ENCODE assay signal across 9 cellular contexts in the genomic region with DNA sequence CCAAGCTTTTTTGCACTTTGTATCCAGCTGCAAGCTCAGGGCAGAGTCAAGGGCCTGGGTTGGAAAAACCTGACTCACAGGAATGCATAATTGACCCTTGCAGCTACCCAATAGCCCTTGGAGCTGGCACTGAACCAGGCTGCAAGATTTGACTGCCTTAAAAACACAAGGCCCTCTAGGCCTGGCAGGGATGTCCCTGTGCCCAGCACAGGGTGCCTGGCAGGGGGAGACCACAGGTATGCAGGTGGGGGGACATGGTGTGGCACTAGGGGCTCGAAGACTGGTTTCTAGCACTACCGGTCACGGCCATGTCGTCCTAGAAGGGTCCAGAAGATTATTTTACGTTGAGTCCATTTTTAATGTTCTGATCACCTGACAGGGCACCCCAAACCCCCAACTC. TPM values are rescaled to one million over a fixed set of nuclear protein-coding genes. Genes with fewer than 3 reads are reported as not detected.
DNase-seq lines count a peak whose midpoint lies in the region; ATAC-seq, FAIRE-seq and TF ChIP-seq lines count a peak whose summit lies in the region.
"Had no signal": no experiment of that assay in that cellular context is flagged by ENCODE, and none has a peak within 500 bp of the region (broad histone marks: within the 10 kb centered on the region; RNA-seq: fewer than 3 reads in every experiment).

No MANE protein-coding gene starts in this region.

- ATAC-seq in left lung: peak; percentile 67

- 54 to 76% methylated on average over 5 of the region's 5 CpGs for WGBS in tibial nerve, 2 donors

- H3K27ac ChIP-seq in astrocyte (ENCODE audit: low read depth, low read length) (no peak overlapping the region), left lung (peak overlapping the region; percentile 59 to 75), tibial nerve (peak overlapping the region in 3 of 4 donors; percentile 11 to 75 (median 65))

- H3K9ac ChIP-seq in astrocyte (ENCODE audit: low read length): no peak overlapping the region

- DNase-seq in activated T-cell treated with anti-CD3 and anti-CD28 coated beads, Interleukin-2, amount 50 U/mL, for 24 hours: no peak
- no peak for DNase-seq in activated T-cell treated with anti-CD3 and anti-CD28 coated beads, Interleukin-2, amount 50 U/mL, for 1 hour
- peak; percentile 65 for DNase-seq in astrocyte (ENCODE audit: low read depth)
- DNase-seq in left lung: peak in 1 of 2 donors; percentile 82
- DNase-seq in tibial nerve (ENCODE audit: low spot score in 2 of 2): peak in 1 of 2 donors; percentile 40
- DNase-seq in stimulated activated CD4-positive, alpha-beta T cell treated with anti-CD3 and anti-CD28 coated beads, Interleukin-4, amount 100 ng/mL, for 24 hours: no peak
- no peak for DNase-seq in pons (ENCODE audit: low spot score)
- no peak for DNase-seq in SHP77 (lab: John Stamatoyannopoulos, UW)

- no peaks in the 10 kb centered on the region for H3K79me2 ChIP-seq in astrocyte (ENCODE audit: insufficient read depth, low read length)

- no peak overlapping the region for H2AFZ ChIP-seq in astrocyte (ENCODE audit: low read depth, low read length)

- H4K20me1 ChIP-seq in astrocyte (ENCODE audit: insufficient read depth, low read length): peaks cover 43% of the 10 kb centered on the region

- no peak for FAIRE-seq in astrocyte (lab: Jason Lieb, UNC)
- FAIRE-seq: K562 had no signal

- H3K27ac Mint-ChIP-seq in activated T-cell treated with anti-CD3 and anti-CD28 coated beads, Interleukin-2, amount 50 U/mL, for 24 hours: peak overlapping the region; percentile 90
- H3K27ac Mint-ChIP-seq in astrocyte (ENCODE audit: unreplicated experiment): no peak overlapping the region

- no peak for TF ChIP-seq EP300 in tibial nerve (IDR thresholded peaks at IDR 0.05)

- intact Hi-C loops in left lung (cut with DNase I): no loop called here

- TF ChIP-seq CTCF in astrocyte (IDR thresholded peaks at IDR 0.05; ENCODE audit: insufficient read depth, low read depth, low read length) (no peak), left lung (IDR thresholded peaks at IDR 0.05) (no peak), tibial nerve (IDR thresholded peaks at IDR 0.05) (no peak)

- no peaks in the 10 kb centered on the region for H3K9me3 Mint-ChIP-seq in activated T-cell treated with anti-CD3 and anti-CD28 coated beads, Interleukin-2, amount 50 U/mL, for 24 hours
- H3K9me3 Mint-ChIP-seq in astrocyte (ENCODE audit: unreplicated experiment): no peaks in the 10 kb centered on the region

- no peak for TF ChIP-seq POLR2A in tibial nerve (IDR thresholded peaks at IDR 0.05)

- no peaks in the 10 kb centered on the region for H3K27me3 Mint-ChIP-seq in activated T-cell treated with anti-CD3 and anti-CD28 coated beads, Interleukin-2, amount 50 U/mL, for 24 hours
- no peaks in the 10 kb centered on the region for H3K27me3 Mint-ChIP-seq in astrocyte (ENCODE audit: low read depth, unreplicated experiment)

- peaks cover 82% of the 10 kb centered on the region for H3K36me3 Mint-ChIP-seq in activated T-cell treated with anti-CD3 and anti-CD28 coated beads, Interleukin-2, amount 50 U/mL, for 24 hours (ENCODE audit: low read depth)
- peaks cover 7% of the 10 kb centered on the region for H3K36me3 Mint-ChIP-seq in astrocyte (ENCODE audit: low read depth, unreplicated experiment)

- H3K27me3 ChIP-seq in astrocyte (ENCODE audit: insufficient read depth, low read length) (no peaks in the 10 kb centered on the region), left lung (no peaks in the 10 kb centered on the region), tibial nerve (no peaks in the 10 kb centered on the region)

- H3K4me3 ChIP-seq in astrocyte (ENCODE audit: insufficient read depth, low read depth, low read length) (no peak overlapping the region), left lung (no peak overlapping the region), tibial nerve (no peak overlapping the region)
- H3K4me3 ChIP-seq: K562 had no signal

- H3K4me1 ChIP-seq in astrocyte (ENCODE audit: insufficient read depth, low read length): peaks cover 7% of the 10 kb centered on the region
- peaks cover 8 to 18% of the 10 kb centered on the region in 2 donors for H3K4me1 ChIP-seq in left lung
- peaks cover 0 to 29% (median 13%) of the 10 kb centered on the region in 4 donors for H3K4me1 ChIP-seq in tibial nerve

- peaks cover 22% of the 10 kb centered on the region for H3K4me1 Mint-ChIP-seq in activated T-cell treated with anti-CD3 and anti-CD28 coated beads, Interleukin-2, amount 50 U/mL, for 24 hours (ENCODE audit: low read depth)
- H3K4me1 Mint-ChIP-seq in astrocyte (ENCODE audit: low read depth, unreplicated experiment): peaks cover 3% of the 10 kb centered on the region

- no peak overlapping the region for H3K4me3 Mint-ChIP-seq in activated T-cell treated with anti-CD3 and anti-CD28 coated beads, Interleukin-2, amount 50 U/mL, for 24 hours
- no peak overlapping the region for H3K4me3 Mint-ChIP-seq in astrocyte (ENCODE audit: unreplicated experiment)

- H3K9me3 ChIP-seq in astrocyte (ENCODE audit: insufficient read depth, low read depth, low read length): no peaks in the 10 kb centered on the region
- H3K9me3 ChIP-seq in left lung: no peaks in the 10 kb centered on the region
- no peaks in the 10 kb centered on the region for H3K9me3 ChIP-seq in tibial nerve

- H3K36me3 ChIP-seq in astrocyte (ENCODE audit: insufficient read depth, low read length) (no peaks in the 10 kb centered on the region), left lung (peaks cover 0 to 93% of the 10 kb centered on the region in 2 donors), tibial nerve (peaks cover 0 to 91% (median 22%) of the 10 kb centered on the region in 3 donors)

- H3K4me2 ChIP-seq in astrocyte (ENCODE audit: low read length): no peak overlapping the region

RNA-seq across cellular contexts. Expression of gene SBF1, which starts 30.2 kb away (rescaled TPM):
- total RNA-seq in astrocyte (69.6 and 75.4 TPM in 2 replicates), left lung (10 to 100 TPM; 57.1 to 69.9 TPM), tibial nerve (10 to 100 TPM; 48.5 to 77.7 (median 68.3) TPM)

RNA-seq across cellular contexts. Expression of gene ADM2, which starts 36.7 kb away (rescaled TPM):
- total RNA-seq in astrocyte (23.0 and 26.3 TPM in 2 replicates), left lung (1 to 10 TPM; 2.2 to 3.5 TPM), tibial nerve (not detected)

RNA-seq across cellular contexts. Expression of gene MIOX, which starts 42.0 kb away (rescaled TPM):
- total RNA-seq in astrocyte: 0.91 and 1.2 TPM in 2 replicates
- total RNA-seq in left lung: not detected
- not detected for total RNA-seq in tibial nerve
- total RNA-seq: K562 had no signal
